18 cellular contexts compared by ENCODE assay signal in the genomic region with DNA sequence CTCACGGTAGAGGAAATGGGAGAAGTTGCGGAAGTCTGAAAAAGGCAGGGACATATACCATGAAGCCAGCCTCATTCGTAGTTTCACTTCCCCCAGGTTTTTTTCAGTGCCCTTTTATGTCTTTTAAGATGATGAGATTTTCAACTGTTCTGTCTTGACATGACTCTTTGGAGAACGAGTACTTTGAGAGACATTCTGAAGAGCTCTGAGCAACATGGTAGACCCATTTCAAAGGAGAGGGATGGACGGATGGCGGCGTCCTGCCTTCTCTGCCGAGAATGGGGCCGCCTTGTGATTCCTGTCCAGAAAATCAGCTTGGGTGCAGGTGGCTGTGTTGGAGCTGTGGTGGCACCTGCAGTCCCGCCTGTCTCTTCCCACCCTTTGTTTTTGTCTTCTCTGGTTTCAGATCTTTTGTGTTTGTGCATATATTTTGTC. TPM values are rescaled to one million over a fixed set of nuclear protein-coding genes. Genes with fewer than 3 reads are reported as not detected.
DNase-seq lines count a peak whose midpoint lies in the region; FAIRE-seq and TF ChIP-seq lines count a peak whose summit lies in the region.
"Had no signal": no experiment of that assay in that cellular context is flagged by ENCODE, and none has a peak within 500 bp of the region (broad histone marks: within the 10 kb centered on the region; RNA-seq: fewer than 3 reads in every experiment).

No MANE protein-coding gene starts in this region.

- peaks cover 10% of the 10 kb centered on the region for H3K27me3 Mint-ChIP-seq in endothelial cell (ENCODE audit: unreplicated experiment)
- H3K27me3 Mint-ChIP-seq: stimulated activated naive CD8-positive, alpha-beta T cell treated with anti-CD3 and anti-CD28 coated beads, Interleukin-15, Interleukin-2, amounts not matched to agents 100 ng/mL and 50 ng/mL, for 24 hours had no signal

- peak overlapping the region; percentile 37 for H3K4me3 Mint-ChIP-seq in endothelial cell (ENCODE audit: unreplicated experiment)
- H3K4me3 Mint-ChIP-seq: activated T-helper 17 cell treated with anti-CD3 and anti-CD28 coated beads, Interleukin-2, amount 50 U/mL, for 72 hours; CD4-positive, alpha-beta T cell; stimulated activated naive CD8-positive, alpha-beta T cell treated with anti-CD3 and anti-CD28 coated beads, Interleukin-15, Interleukin-2, amounts not matched to agents 100 ng/mL and 50 ng/mL, for 24 hours had no signal

- TF ChIP-seq CTCF in endothelial cell (IDR thresholded peaks at IDR 0.05; ENCODE audit: unreplicated experiment): no peak

- DNase-seq in NCI-H2107 treated with DMSO at 0.1 percent for 48 hours (lab: John Stamatoyannopoulos, UW; ENCODE audit: unreplicated experiment) (peak; percentile 71), NCI-H2107 (lab: John Stamatoyannopoulos, UW) (no peak), NOMO-1 (lab: John Stamatoyannopoulos, UW; ENCODE audit: unreplicated experiment in 2 of 2) (peak; percentile 71 to 82), endothelial cell (ENCODE audit: low spot score) (no peak), pons (ENCODE audit: low spot score) (peak; percentile 69), H54 (ENCODE audit: insufficient read length, low spot score) (no peak), GOT3 (lab: John Stamatoyannopoulos, UW) (no peak), mucosa of gallbladder (ENCODE audit: low spot score) (no peak)
- DNase-seq: activated CD8-positive, alpha-beta memory T cell treated with anti-CD3 and anti-CD28 coated beads for 24 hours; amniotic stem cell; CD4-positive, alpha-beta T cell; NCI-H1694 treated with DMSO at 0.1 percent for 48 hours; NCI-H524; PC-3; SK-N-SH; stimulated activated CD4-positive, alpha-beta T cell treated with anti-CD3 and anti-CD28 coated beads, Interleukin-12 subunit alpha, Interleukin-12 subunit beta, amount 100 ng/mL, for 4 hours had no signal

- TF ChIP-seq POLR2A in H54 (IDR thresholded peaks at IDR 0.05; ENCODE audit: low read depth, low read length): no peak

- peaks cover 36% of the 10 kb centered on the region for H3K36me3 Mint-ChIP-seq in endothelial cell (ENCODE audit: low read depth, unreplicated experiment)

- H3K9me3 Mint-ChIP-seq in endothelial cell (ENCODE audit: unreplicated experiment): no peaks in the 10 kb centered on the region
- H3K9me3 Mint-ChIP-seq: activated T-helper 17 cell treated with anti-CD3 and anti-CD28 coated beads, Interleukin-2, amount 50 U/mL, for 72 hours; CD4-positive, alpha-beta T cell had no signal

- peaks cover 33% of the 10 kb centered on the region for H3K4me1 Mint-ChIP-seq in endothelial cell (ENCODE audit: unreplicated experiment)
- H3K4me1 Mint-ChIP-seq: activated T-helper 17 cell treated with anti-CD3 and anti-CD28 coated beads, Interleukin-2, amount 50 U/mL, for 72 hours had no signal

- peak overlapping the region; percentile 59 for H3K27ac Mint-ChIP-seq in endothelial cell (ENCODE audit: unreplicated experiment)
- H3K27ac Mint-ChIP-seq: activated T-helper 17 cell treated with anti-CD3 and anti-CD28 coated beads, Interleukin-2, amount 50 U/mL, for 72 hours; CD4-positive, alpha-beta T cell; stimulated activated naive CD8-positive, alpha-beta T cell treated with anti-CD3 and anti-CD28 coated beads, Interleukin-15, Interleukin-2, amounts not matched to agents 100 ng/mL and 50 ng/mL, for 24 hours had no signal

- no peak for FAIRE-seq in H54 (lab: Jason Lieb, UNC)

RNA-seq across cellular contexts. Expression of a gene that starts 41.7 kb away (rescaled TPM):
- total RNA-seq in endothelial cell (ENCODE audit: unreplicated experiment) (58.6 TPM), mucosa of gallbladder (51.7 TPM)
- total RNA-seq: activated T-helper 17 cell treated with anti-CD3 and anti-CD28 coated beads, Interleukin-2, amount 50 U/mL, for 72 hours had no signal

Comparison
In these comparisons a context has a peak if more than half of its experiments do, and no peak if none do; other contexts are left out.
1. DNase-seq: peak in NCI-H2107 treated with DMSO at 0.1 percent for 48 hours (single experiment), NOMO-1 (2 of 2) and pons (single experiment); none in NCI-H2107 (single experiment), endothelial cell (single experiment), H54 (single experiment), GOT3 (single experiment) and mucosa of gallbladder (single experiment).